ENCODE assay signal across 28 cellular contexts in the genomic region with DNA sequence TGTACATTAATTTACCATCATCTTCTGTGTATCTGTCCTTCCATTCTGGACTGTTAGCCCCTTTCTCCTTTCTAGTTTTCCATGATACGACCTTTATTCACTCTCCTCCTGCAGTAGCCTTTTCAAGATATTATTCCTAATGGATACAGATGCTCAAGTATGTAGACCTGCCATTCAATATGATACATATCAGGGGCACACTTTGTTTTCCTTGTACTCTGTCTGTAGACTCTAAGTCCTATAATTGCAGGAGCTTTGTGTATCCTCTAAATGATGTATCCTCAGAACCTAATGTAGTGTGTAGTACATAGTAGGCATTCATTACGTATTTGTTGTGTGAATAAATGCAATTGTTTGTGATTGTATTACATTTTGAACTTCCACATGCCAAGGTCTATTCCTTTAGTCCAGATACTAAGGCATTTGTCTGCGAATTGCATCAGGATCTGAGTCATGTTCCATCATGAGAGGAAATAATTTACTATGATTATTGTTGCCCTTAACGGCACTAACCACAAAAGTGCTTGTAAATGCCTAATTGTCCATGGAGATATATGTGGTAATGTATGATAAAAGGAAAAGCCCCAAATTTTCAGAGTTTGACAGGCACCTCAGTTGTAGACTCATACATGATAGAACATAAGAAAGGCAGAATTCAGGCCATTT. TPM values are rescaled to one million over a fixed set of nuclear protein-coding genes. Genes with fewer than 3 reads are reported as not detected.
DNase-seq lines count a peak whose midpoint lies in the region; ATAC-seq and TF ChIP-seq lines count a peak whose summit lies in the region.
"Had no signal": no experiment of that assay in that cellular context is flagged by ENCODE, and none has a peak within 500 bp of the region (broad histone marks: within the 10 kb centered on the region; RNA-seq: fewer than 3 reads in every experiment).

No MANE protein-coding gene starts in this region.

- H3K4me3 ChIP-seq in SJCRH30 (no peak overlapping the region), fibroblast of mammary gland (ENCODE audit: control insufficient read depth, low read depth, low read length) (no peak overlapping the region)
- H3K4me3 ChIP-seq: HAP-1, neural progenitor cell, stomach, tibial nerve had no signal

- no peaks in the 10 kb centered on the region for H3K36me3 Mint-ChIP-seq in stimulated activated naive B cell treated with anti-CD40 and anti-IgM and Interleukin-4, amounts not matched to agents 10 μg/mL and 1 μg/mL and 100 μg/mL, for 72 hours
- H3K36me3 Mint-ChIP-seq: activated CD4-positive, alpha-beta memory T cell treated with anti-CD3 and anti-CD28 coated beads for 36 hours; activated naive CD4-positive, alpha-beta T cell treated with anti-CD3 and anti-CD28 coated beads, Interleukin-2, amount 50 U/mL, for 24 hours; neural progenitor cell had no signal

- peaks cover 12% of the 10 kb centered on the region for H3K4me1 ChIP-seq in SJCRH30
- H3K4me1 ChIP-seq: HAP-1, stomach, tibial nerve had no signal

- no peaks in the 10 kb centered on the region for H3K9me3 ChIP-seq in SJCRH30 (replicated peaks)
- H3K9me3 ChIP-seq: HAP-1, tibial nerve had no signal

- TF ChIP-seq CTCF in fibroblast of mammary gland (conservative IDR thresholded peaks at IDR 0.05; ENCODE audit: control insufficient read depth, insufficient read depth, low read depth, low read length), result no peak

- peaks cover 0 to 3% of the 10 kb centered on the region in 2 donors for H3K9me3 Mint-ChIP-seq in stimulated activated naive B cell treated with anti-CD40 and anti-IgM and Interleukin-4, amounts not matched to agents 10 μg/mL and 1 μg/mL and 100 μg/mL, for 72 hours
- H3K9me3 Mint-ChIP-seq: neural progenitor cell had no signal

- H3K27me3 ChIP-seq in SJCRH30, result no peaks in the 10 kb centered on the region
- H3K27me3 ChIP-seq: neural progenitor cell, stomach, tibial nerve had no signal

- no peak overlapping the region for H3K27ac Mint-ChIP-seq in stimulated activated naive B cell treated with anti-CD40 and anti-IgM and Interleukin-4, amounts not matched to agents 10 μg/mL and 1 μg/mL and 100 μg/mL, for 72 hours
- H3K27ac Mint-ChIP-seq: activated CD4-positive, alpha-beta memory T cell treated with anti-CD3 and anti-CD28 coated beads for 36 hours; activated naive CD4-positive, alpha-beta T cell treated with anti-CD3 and anti-CD28 coated beads, Interleukin-2, amount 50 U/mL, for 24 hours; activated T-helper 17 cell treated with anti-CD3 and anti-CD28 coated beads, Interleukin-2, amount 50 U/mL, for 72 hours; neural progenitor cell had no signal

- no peaks in the 10 kb centered on the region for H3K27me3 Mint-ChIP-seq in stimulated activated naive B cell treated with anti-CD40 and anti-IgM and Interleukin-4, amounts not matched to agents 10 μg/mL and 1 μg/mL and 100 μg/mL, for 72 hours
- H3K27me3 Mint-ChIP-seq: activated CD4-positive, alpha-beta memory T cell treated with anti-CD3 and anti-CD28 coated beads for 36 hours; activated naive CD4-positive, alpha-beta T cell treated with anti-CD3 and anti-CD28 coated beads, Interleukin-2, amount 50 U/mL, for 24 hours; activated T-helper 17 cell treated with anti-CD3 and anti-CD28 coated beads, Interleukin-2, amount 50 U/mL, for 72 hours had no signal

- no peaks in the 10 kb centered on the region for H3K36me3 ChIP-seq in SJCRH30
- H3K36me3 ChIP-seq: HAP-1, neural progenitor cell, stomach, tibial nerve, WERI-Rb-1 had no signal

- H3K4me1 Mint-ChIP-seq in stimulated activated naive B cell treated with anti-CD40 and anti-IgM and Interleukin-4, amounts not matched to agents 10 μg/mL and 1 μg/mL and 100 μg/mL, for 72 hours, result no peaks in the 10 kb centered on the region
- H3K4me1 Mint-ChIP-seq: activated naive CD4-positive, alpha-beta T cell treated with anti-CD3 and anti-CD28 coated beads, Interleukin-2, amount 50 U/mL, for 24 hours; activated T-helper 17 cell treated with anti-CD3 and anti-CD28 coated beads, Interleukin-2, amount 50 U/mL, for 72 hours; neural progenitor cell had no signal

- H3K4me3 Mint-ChIP-seq in stimulated activated naive B cell treated with anti-CD40 and anti-IgM and Interleukin-4, amounts not matched to agents 10 μg/mL and 1 μg/mL and 100 μg/mL, for 72 hours, result no peak overlapping the region
- H3K4me3 Mint-ChIP-seq: activated CD4-positive, alpha-beta memory T cell treated with anti-CD3 and anti-CD28 coated beads for 36 hours; activated naive CD4-positive, alpha-beta T cell treated with anti-CD3 and anti-CD28 coated beads, Interleukin-2, amount 50 U/mL, for 24 hours; activated T-helper 17 cell treated with anti-CD3 and anti-CD28 coated beads, Interleukin-2, amount 50 U/mL, for 72 hours; neural progenitor cell had no signal

- ATAC-seq in stimulated activated naive B cell treated with anti-CD40 and anti-IgM and Interleukin-4, amounts not matched to agents 10 μg/mL and 1 μg/mL and 100 μg/mL, for 72 hours (replicated peaks), result no peak
- ATAC-seq: activated T-helper 17 cell treated with anti-CD3 and anti-CD28 coated beads, Interleukin-2, amount 50 U/mL, for 72 hours; sciatic nerve; SK-N-SH treated with all-trans-retinoic acid at 6 μM for 48 hours had no signal

- peak; percentile 15 for DNase-seq in M059J (ENCODE audit: low read depth)
- peak in 1 of 2 experiments; percentile 35 for DNase-seq in SJCRH30
- DNase-seq in fibroblast of mammary gland (ENCODE audit: low read depth), result peak; percentile 35
- peak; percentile 51 for DNase-seq in renal cortical epithelial cell (ENCODE audit: low read depth)
- DNase-seq in NCI-H1694 treated with DMSO at 0.1 percent for 48 hours (lab: John Stamatoyannopoulos, UW), result no peak
- DNase-seq in stimulated activated naive B cell treated with anti-CD40 and anti-IgM and Interleukin-4, amounts not matched to agents 10 μg/mL and 1 μg/mL and 100 μg/mL, for 72 hours, result no peak
- DNase-seq in NCI-H748 treated with DMSO at 0.1 percent for 48 hours (lab: John Stamatoyannopoulos, UW), result no peak
- DNase-seq in dedifferentiated amniotic fluid mesenchymal stem cell (ENCODE audit: extremely low spot score), result no peak
- DNase-seq: activated CD4-positive, alpha-beta memory T cell treated with anti-CD3 and anti-CD28 coated beads for 36 hours; activated CD8-positive, alpha-beta memory T cell treated with anti-CD3 and anti-CD28 coated beads, Interleukin-2, amount 50 U/mL, for 48 hours; aorta; erythroblast; kidney; NCI-H1105 treated with DMSO at 0.1 percent for 48 hours; NCI-H510A treated with DMSO at 0.1 percent for 48 hours; posterior cingulate gyrus; stomach; WERI-Rb-1 had no signal

- peak overlapping the region; percentile 21 for H3K27ac ChIP-seq in SJCRH30
- H3K27ac ChIP-seq: C4-2B, neural progenitor cell, stomach, tibial nerve, WERI-Rb-1 had no signal

RNA-seq across cellular contexts. Expression of gene IZUMO3, which starts 57.1 kb away (rescaled TPM):
- total RNA-seq in M059J (2014; rRNA removed; shearing (Covaris generic)), result not detected in 2 replicates
- total RNA-seq in SJCRH30 (2014; rRNA removed; shearing (Covaris generic)), result not detected in 2 replicates
- total RNA-seq in renal cortical epithelial cell, result not detected in 2 replicates
- total RNA-seq: activated CD4-positive, alpha-beta memory T cell treated with anti-CD3 and anti-CD28 coated beads for 36 hours; activated T-helper 17 cell treated with anti-CD3 and anti-CD28 coated beads, Interleukin-2, amount 50 U/mL, for 72 hours; aorta; Daoy; kidney; lung microvascular endothelial cell; sciatic nerve; stomach; tibial nerve had no signal

Comparison
In these comparisons a context has a peak if more than half of its experiments do, and no peak if none do; other contexts are left out.
1. DNase-seq: peak in M059J (single experiment), fibroblast of mammary gland (single experiment) and renal cortical epithelial cell (single experiment); none in NCI-H1694 treated with DMSO at 0.1 percent for 48 hours (single experiment), stimulated activated naive B cell treated with anti-CD40 and anti-IgM and Interleukin-4, amounts not matched to agents 10 μg/mL and 1 μg/mL and 100 μg/mL, for 72 hours (single experiment), NCI-H748 treated with DMSO at 0.1 percent for 48 hours (single experiment) and dedifferentiated amniotic fluid mesenchymal stem cell (single experiment).